1 cellular context compared by ENCODE assay signal in the genomic region with DNA sequence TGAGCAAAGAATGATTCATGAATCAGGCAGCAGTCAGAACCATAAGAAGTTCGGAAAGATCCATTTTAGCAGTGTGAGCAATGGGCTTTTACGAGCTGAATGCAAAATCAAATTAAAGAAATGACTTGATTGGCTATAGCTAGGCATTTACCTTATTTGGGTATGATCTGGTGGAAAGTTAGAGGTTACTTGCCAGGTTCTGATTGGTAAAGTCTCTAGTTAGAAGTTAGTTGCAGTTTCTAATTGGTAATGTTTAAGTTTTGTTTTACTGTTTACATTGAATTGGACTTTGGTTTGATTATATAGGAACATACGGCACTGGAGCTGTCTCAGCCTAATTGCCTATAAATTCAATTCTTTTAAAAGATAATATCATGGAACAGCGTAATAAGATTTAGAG.
TF ChIP-seq lines count a peak whose summit lies in the region.

No MANE protein-coding gene starts in this region.

TF ChIP-seq in GM23338, 12 proteins besides CTCF, POLR2A, EP300 and RAD21 (continued from another document):
- TF ChIP-seq, protein P1, sequence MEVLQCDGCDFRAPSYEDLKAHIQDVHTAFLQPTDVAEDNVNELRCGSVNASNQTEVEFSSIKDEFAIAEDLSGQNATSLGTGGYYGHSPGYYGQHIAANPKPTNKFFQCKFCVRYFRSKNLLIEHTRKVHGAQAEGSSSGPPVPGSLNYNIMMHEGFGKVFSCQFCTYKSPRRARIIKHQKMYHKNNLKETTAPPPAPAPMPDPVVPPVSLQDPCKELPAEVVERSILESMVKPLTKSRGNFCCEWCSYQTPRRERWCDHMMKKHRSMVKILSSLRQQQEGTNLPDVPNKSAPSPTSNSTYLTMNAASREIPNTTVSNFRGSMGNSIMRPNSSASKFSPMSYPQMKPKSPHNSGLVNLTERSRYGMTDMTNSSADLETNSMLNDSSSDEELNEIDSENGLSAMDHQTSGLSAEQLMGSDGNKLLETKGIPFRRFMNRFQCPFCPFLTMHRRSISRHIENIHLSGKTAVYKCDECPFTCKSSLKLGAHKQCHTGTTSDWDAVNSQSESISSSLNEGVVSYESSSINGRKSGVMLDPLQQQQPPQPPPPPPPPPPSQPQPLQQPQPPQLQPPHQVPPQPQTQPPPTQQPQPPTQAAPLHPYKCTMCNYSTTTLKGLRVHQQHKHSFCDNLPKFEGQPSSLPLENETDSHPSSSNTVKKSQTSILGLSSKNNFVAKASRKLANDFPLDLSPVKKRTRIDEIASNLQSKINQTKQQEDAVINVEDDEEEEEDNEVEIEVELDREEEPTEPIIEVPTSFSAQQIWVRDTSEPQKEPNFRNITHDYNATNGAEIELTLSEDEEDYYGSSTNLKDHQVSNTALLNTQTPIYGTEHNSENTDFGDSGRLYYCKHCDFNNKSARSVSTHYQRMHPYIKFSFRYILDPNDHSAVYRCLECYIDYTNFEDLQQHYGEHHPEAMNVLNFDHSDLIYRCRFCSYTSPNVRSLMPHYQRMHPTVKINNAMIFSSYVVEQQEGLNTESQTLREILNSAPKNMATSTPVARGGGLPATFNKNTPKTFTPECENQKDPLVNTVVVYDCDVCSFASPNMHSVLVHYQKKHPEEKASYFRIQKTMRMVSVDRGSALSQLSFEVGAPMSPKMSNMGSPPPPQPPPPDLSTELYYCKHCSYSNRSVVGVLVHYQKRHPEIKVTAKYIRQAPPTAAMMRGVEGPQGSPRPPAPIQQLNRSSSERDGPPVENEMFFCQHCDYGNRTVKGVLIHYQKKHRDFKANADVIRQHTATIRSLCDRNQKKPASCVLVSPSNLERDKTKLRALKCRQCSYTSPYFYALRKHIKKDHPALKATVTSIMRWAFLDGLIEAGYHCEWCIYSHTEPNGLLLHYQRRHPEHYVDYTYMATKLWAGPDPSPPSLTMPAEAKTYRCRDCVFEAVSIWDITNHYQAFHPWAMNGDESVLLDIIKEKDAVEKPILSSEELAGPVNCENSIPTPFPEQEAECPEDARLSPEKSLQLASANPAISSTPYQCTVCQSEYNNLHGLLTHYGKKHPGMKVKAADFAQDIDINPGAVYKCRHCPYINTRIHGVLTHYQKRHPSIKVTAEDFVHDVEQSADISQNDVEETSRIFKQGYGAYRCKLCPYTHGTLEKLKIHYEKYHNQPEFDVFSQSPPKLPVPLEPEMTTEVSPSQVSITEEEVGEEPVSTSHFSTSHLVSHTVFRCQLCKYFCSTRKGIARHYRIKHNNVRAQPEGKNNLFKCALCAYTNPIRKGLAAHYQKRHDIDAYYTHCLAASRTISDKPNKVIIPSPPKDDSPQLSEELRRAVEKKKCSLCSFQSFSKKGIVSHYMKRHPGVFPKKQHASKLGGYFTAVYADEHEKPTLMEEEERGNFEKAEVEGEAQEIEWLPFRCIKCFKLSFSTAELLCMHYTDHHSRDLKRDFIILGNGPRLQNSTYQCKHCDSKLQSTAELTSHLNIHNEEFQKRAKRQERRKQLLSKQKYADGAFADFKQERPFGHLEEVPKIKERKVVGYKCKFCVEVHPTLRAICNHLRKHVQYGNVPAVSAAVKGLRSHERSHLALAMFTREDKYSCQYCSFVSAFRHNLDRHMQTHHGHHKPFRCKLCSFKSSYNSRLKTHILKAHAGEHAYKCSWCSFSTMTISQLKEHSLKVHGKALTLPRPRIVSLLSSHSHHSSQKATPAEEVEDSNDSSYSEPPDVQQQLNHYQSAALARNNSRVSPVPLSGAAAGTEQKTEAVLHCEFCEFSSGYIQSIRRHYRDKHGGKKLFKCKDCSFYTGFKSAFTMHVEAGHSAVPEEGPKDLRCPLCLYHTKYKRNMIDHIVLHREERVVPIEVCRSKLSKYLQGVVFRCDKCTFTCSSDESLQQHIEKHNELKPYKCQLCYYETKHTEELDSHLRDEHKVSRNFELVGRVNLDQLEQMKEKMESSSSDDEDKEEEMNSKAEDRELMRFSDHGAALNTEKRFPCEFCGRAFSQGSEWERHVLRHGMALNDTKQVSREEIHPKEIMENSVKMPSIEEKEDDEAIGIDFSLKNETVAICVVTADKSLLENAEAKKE (CRISPR knock-in tag; IDR thresholded peaks at IDR 0.05): no peak
- TF ChIP-seq CREB1 (CRISPR knock-in tag; IDR thresholded peaks at IDR 0.05; ENCODE audit: low read depth) (no peak), ZNF331 (CRISPR knock-in tag; IDR thresholded peaks at IDR 0.05; ENCODE audit: low read depth) (no peak), STAT1 (IDR thresholded peaks at IDR 0.05; ENCODE audit: unreplicated experiment) (no peak)
- TF ChIP-seq, protein P2, sequence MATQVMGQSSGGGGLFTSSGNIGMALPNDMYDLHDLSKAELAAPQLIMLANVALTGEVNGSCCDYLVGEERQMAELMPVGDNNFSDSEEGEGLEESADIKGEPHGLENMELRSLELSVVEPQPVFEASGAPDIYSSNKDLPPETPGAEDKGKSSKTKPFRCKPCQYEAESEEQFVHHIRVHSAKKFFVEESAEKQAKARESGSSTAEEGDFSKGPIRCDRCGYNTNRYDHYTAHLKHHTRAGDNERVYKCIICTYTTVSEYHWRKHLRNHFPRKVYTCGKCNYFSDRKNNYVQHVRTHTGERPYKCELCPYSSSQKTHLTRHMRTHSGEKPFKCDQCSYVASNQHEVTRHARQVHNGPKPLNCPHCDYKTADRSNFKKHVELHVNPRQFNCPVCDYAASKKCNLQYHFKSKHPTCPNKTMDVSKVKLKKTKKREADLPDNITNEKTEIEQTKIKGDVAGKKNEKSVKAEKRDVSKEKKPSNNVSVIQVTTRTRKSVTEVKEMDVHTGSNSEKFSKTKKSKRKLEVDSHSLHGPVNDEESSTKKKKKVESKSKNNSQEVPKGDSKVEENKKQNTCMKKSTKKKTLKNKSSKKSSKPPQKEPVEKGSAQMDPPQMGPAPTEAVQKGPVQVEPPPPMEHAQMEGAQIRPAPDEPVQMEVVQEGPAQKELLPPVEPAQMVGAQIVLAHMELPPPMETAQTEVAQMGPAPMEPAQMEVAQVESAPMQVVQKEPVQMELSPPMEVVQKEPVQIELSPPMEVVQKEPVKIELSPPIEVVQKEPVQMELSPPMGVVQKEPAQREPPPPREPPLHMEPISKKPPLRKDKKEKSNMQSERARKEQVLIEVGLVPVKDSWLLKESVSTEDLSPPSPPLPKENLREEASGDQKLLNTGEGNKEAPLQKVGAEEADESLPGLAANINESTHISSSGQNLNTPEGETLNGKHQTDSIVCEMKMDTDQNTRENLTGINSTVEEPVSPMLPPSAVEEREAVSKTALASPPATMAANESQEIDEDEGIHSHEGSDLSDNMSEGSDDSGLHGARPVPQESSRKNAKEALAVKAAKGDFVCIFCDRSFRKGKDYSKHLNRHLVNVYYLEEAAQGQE (IDR thresholded peaks at IDR 0.05; ENCODE audit: unreplicated experiment): no peak
